ENCODE assay signal across 8 cellular contexts in genomic region chr12:48000878-48001321, GRCh38. TPM values are rescaled to one million over a fixed set of nuclear protein-coding genes. Genes with fewer than 3 reads are reported as not detected.
DNase-seq lines count a peak whose midpoint lies in the region; ATAC-seq lines count a peak whose summit lies in the region.

No MANE protein-coding gene starts in this region.

- peaks cover 22% of the 10 kb centered on the region for H3K4me1 ChIP-seq in mesodermal cell (ENCODE audit: control insufficient read depth, insufficient read depth, low read length, poor library complexity, severe bottlenecking)

- no peak for ATAC-seq in activated CD4-positive, CD25-positive, alpha-beta regulatory T cell treated with anti-CD3 and anti-CD28 coated beads, Interleukin-2, amount 50 U/mL, for 24 hours

- WGBS in mesodermal cell (ENCODE audit: insufficient coverage in 2 of 2), 2 experiments, result 6% methylated on average over 8 to 11 of the region's 11 CpGs

- DNase-seq in activated CD4-positive, CD25-positive, alpha-beta regulatory T cell treated with anti-CD3 and anti-CD28 coated beads, Interleukin-2, amount 50 U/mL, for 72 hours, result peak; percentile 21
- DNase-seq in NCI-H748 (lab: John Stamatoyannopoulos, UW; ENCODE audit: unreplicated experiment), result peak; percentile 75
- DNase-seq in dermis blood vessel endothelial cell, result peak; percentile 43
- no peak for DNase-seq in KBM-7
- DNase-seq in activated CD8-positive, alpha-beta memory T cell treated with anti-CD3 and anti-CD28 coated beads, Interleukin-2, amount 50 U/mL, for 4 hours, result no peak
- no peak for DNase-seq in activated gamma-delta T cell (lab: John Stamatoyannopoulos, UW)

- H3K27ac ChIP-seq in mesodermal cell (ENCODE audit: low read depth, low read length, severe bottlenecking), result peak overlapping the region; percentile 53

- H3K4me3 ChIP-seq in mesodermal cell (ENCODE audit: extremely low read depth, insufficient read depth, low read length, poor library complexity, severe bottlenecking), result peak overlapping the region; percentile 46

- in situ Hi-C loops in KBM-7 (cut with MboI; ENCODE audit: low pct_unique_long_range_greater_than_20kb, low sequenced_read_pairs), result no loop called here

- H3K9me3 ChIP-seq in mesodermal cell (ENCODE audit: control insufficient read depth, low read length), result no peaks in the 10 kb centered on the region

- peaks cover 2% of the 10 kb centered on the region for H3K36me3 ChIP-seq in mesodermal cell (ENCODE audit: control insufficient read depth, insufficient read depth, low read length)

RNA-seq across cellular contexts. Expression of gene COL2A1, which starts 3.4 kb away (rescaled TPM):
- total RNA-seq in dermis blood vessel endothelial cell, result not detected in 2 replicates
- 55.4 TPM for polyA plus RNA-seq in mesodermal cell (2013, experiment 1 of 2)
- polyA plus RNA-seq in mesodermal cell (2013, experiment 2 of 2), result 37.9 TPM

RNA-seq across cellular contexts. Expression of gene TMEM106C, which starts 37.5 kb away (rescaled TPM):
- total RNA-seq in dermis blood vessel endothelial cell, result 74.4 and 84.6 TPM in 2 replicates
- polyA plus RNA-seq in mesodermal cell (2013, experiment 1 of 2), result 44.9 TPM
- 46.8 TPM for polyA plus RNA-seq in mesodermal cell (2013, experiment 2 of 2)

Comparison
In these comparisons a context has a peak if more than half of its experiments do, and no peak if none do; other contexts are left out.
1. DNase-seq: peak in activated CD4-positive, CD25-positive, alpha-beta regulatory T cell treated with anti-CD3 and anti-CD28 coated beads, Interleukin-2, amount 50 U/mL, for 72 hours (single experiment), NCI-H748 (single experiment) and dermis blood vessel endothelial cell (single experiment); none in KBM-7 (single experiment), activated CD8-positive, alpha-beta memory T cell treated with anti-CD3 and anti-CD28 coated beads, Interleukin-2, amount 50 U/mL, for 4 hours (single experiment) and activated gamma-delta T cell (single experiment).